Comparison of ENCODE assay signal across 17 cellular contexts in genomic region chr1:156738407-156738806, GRCh38.
"Had no signal": no experiment of that assay in that cellular context is flagged by ENCODE, and none has a peak within 500 bp of the region (broad histone marks: within the 10 kb centered on the region; RNA-seq: fewer than 3 reads in every experiment).

No MANE protein-coding gene starts in this region.

- H3K9ac ChIP-seq: neural progenitor cell had no signal

- H3K4me2 ChIP-seq: neural progenitor cell had no signal

- H3K36me3 ChIP-seq: neural progenitor cell, ovary had no signal

- H3K27me3 ChIP-seq: adrenal gland, gastrocnemius medialis, heart right ventricle, neural progenitor cell, ovary, sigmoid colon, testis had no signal

- ATAC-seq: gastrocnemius medialis; heart right ventricle; mucosa of descending colon; stimulated activated naive CD8-positive, alpha-beta T cell treated with anti-CD3 and anti-CD28 coated beads, Interleukin-15, amount 100 ng/mL, for 72 hours had no signal

- H2AFZ ChIP-seq: neural progenitor cell had no signal

- H3K4me3 ChIP-seq: adrenal gland, gastrocnemius medialis, heart right ventricle, mucosa of descending colon, neural progenitor cell, ovary, sigmoid colon, testis had no signal

- H3K27ac ChIP-seq: adrenal gland, gastrocnemius medialis, heart right ventricle, neural progenitor cell, ovary, sigmoid colon, testis had no signal

- H3K9me3 Mint-ChIP-seq: central memory CD8-positive, alpha-beta T cell; neural progenitor cell; stimulated activated naive CD8-positive, alpha-beta T cell treated with anti-CD3 and anti-CD28 coated beads, Interleukin-15, amount 100 ng/mL, for 72 hours had no signal

- H3K27ac Mint-ChIP-seq: neural progenitor cell had no signal

- H3K27me3 Mint-ChIP-seq: central memory CD8-positive, alpha-beta T cell; stimulated activated naive CD8-positive, alpha-beta T cell treated with anti-CD3 and anti-CD28 coated beads, Interleukin-15, amount 100 ng/mL, for 72 hours had no signal

- H3K9me3 ChIP-seq: adrenal gland, gastrocnemius medialis, heart right ventricle, mucosa of descending colon, ovary, sigmoid colon, testis had no signal

- DNase-seq: activated gamma-delta T cell; activated T-cell treated with anti-CD3 and anti-CD28 coated beads for 4 hours; adrenal gland; cortex of kidney; effector memory CD4-positive, alpha-beta T cell; gastrocnemius medialis; heart right ventricle; mammary epithelial cell; sigmoid colon; stimulated activated CD4-positive, alpha-beta T cell treated with anti-CD3 and anti-CD28 coated beads, Interleukin-12 subunit alpha, Interleukin-12 subunit beta, amount 100 ng/mL, for 4 hours; stimulated activated naive CD8-positive, alpha-beta T cell treated with anti-CD3 and anti-CD28 coated beads, Interleukin-15, amount 100 ng/mL, for 72 hours; T-helper 9 cell; testis had no signal
